In the genomic region with DNA sequence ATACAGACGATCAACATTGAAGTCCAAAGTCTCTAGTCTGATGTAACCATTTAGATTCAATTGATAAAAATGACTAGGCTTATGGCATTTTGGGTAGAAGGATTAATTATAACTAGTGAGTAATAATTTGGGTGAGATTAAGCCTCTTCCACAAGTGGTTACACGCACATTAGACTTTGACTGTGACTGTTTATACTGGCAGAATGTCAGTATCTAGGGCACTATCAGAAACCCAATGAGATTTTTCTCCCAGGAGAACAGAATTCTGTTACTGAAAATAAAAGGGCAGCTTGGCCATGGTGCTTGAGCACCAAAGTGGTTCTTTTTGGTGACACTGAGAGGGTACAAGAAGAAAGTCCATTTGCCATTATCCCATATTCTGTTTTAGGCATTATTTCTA, we compare ENCODE assay signal across 17 cellular contexts. TPM values are rescaled to one million over a fixed set of nuclear protein-coding genes. Genes with fewer than 3 reads are reported as not detected.
A peak's percentile ranks its signal among the peaks of the same experiment; 100 is the strongest.
DNase-seq lines count a peak whose midpoint lies in the region; ATAC-seq, FAIRE-seq and TF ChIP-seq lines count a peak whose summit lies in the region.
"Had no signal": no experiment of that assay in that cellular context is flagged by ENCODE, and none has a peak within 500 bp of the region (broad histone marks: within the 10 kb centered on the region; RNA-seq: fewer than 3 reads in every experiment).

No MANE protein-coding gene starts in this region.

- H3K36me3 ChIP-seq in keratinocyte (ENCODE audit: control insufficient read depth in 2 of 2, extremely low read depth in 1 of 2, insufficient read depth in 2 of 2, low read length in 2 of 2) (no peaks in the 10 kb centered on the region), thoracic aorta (no peaks in the 10 kb centered on the region)
- H3K36me3 ChIP-seq: neutrophil had no signal

- H3K27me3 ChIP-seq in keratinocyte (ENCODE audit: control insufficient read depth, extremely low read depth, insufficient read depth, low read length) (peaks cover 21% of the 10 kb centered on the region), thoracic aorta (replicated peaks; ENCODE audit: insufficient read depth) (no peaks in the 10 kb centered on the region)

- DNase-seq in M059J (ENCODE audit: low read depth) (peak; percentile 79), MCF 10A (ENCODE audit: unreplicated experiment) (peak; percentile 18), keratinocyte (ENCODE audit: low read depth, low spot score) (no peak), thoracic aorta (ENCODE audit: low spot score) (no peak), D341Med (ENCODE audit: low spot score) (no peak)
- DNase-seq: activated T-cell treated with anti-CD3 and anti-CD28 coated beads, Interleukin-2, amount 50 U/mL, for 4 hours; CD8-positive, alpha-beta memory T cell; mesendoderm; stimulated activated CD4-positive, alpha-beta T cell treated with anti-CD3 and anti-CD28 coated beads, Interleukin-12 subunit alpha, Interleukin-12 subunit beta, amount 100 ng/mL, for 4 hours; substantia nigra had no signal

- peak overlapping the region; percentile 36 for H3K27ac ChIP-seq in keratinocyte (ENCODE audit: control insufficient read depth, insufficient read depth, low read length)
- H3K27ac ChIP-seq in thoracic aorta, result peak overlapping the region; percentile 95 to 96
- H3K27ac ChIP-seq: neutrophil had no signal

- H3K79me2 ChIP-seq in keratinocyte (ENCODE audit: control insufficient read depth, insufficient read depth, low read length), result peaks cover 68% of the 10 kb centered on the region

- no peaks in the 10 kb centered on the region for H3K9me3 ChIP-seq in keratinocyte (ENCODE audit: control insufficient read depth, low read depth, low read length)
- H3K9me3 ChIP-seq in thoracic aorta, result no peaks in the 10 kb centered on the region
- H3K9me3 ChIP-seq: neutrophil had no signal

- POLR2A ChIA-PET in MCF 10A (lab: Yijun Ruan, JAX), result interaction anchor here (1.0 to 7.5 kb wide), 7 partner anchors 12 to 234 kb away, joined by 3 to 160 read pairs (median 11); no protein-coding TSS in a partner anchor

- intact Hi-C loops in MCF 10A (cut with micrococcal nuclease), result loop anchor here (5.0 kb wide), 2 partner anchors 78 to 232 kb away; no protein-coding TSS in a partner anchor

- CTCF ChIA-PET in MCF 10A (lab: Yijun Ruan, JAX), result interaction anchor here (0.6 to 0.8 kb wide), 2 partner anchors 30 to 233 kb away, joined by 3 to 4 read pairs; no protein-coding TSS in a partner anchor

- no peak for TF ChIP-seq CTCF in MCF 10A (IDR thresholded peaks at IDR 0.05; ENCODE audit: unreplicated experiment)
- TF ChIP-seq CTCF in keratinocyte (optimal IDR thresholded peaks at IDR 0.05 in 1 of 3, IDR thresholded peaks at IDR 0.05 in 1 of 3, conservative IDR thresholded peaks at IDR 0.05 in 1 of 3; ENCODE audit: extremely low read depth in 1 of 3, insufficient read depth in 2 of 3, low read length in 3 of 3), result no peak
- TF ChIP-seq CTCF in thoracic aorta (IDR thresholded peaks at IDR 0.05), result no peak

- H4K20me1 ChIP-seq in keratinocyte (ENCODE audit: control insufficient read depth, extremely low read depth, insufficient read depth, low read length), result no peaks in the 10 kb centered on the region

- dilution Hi-C loops in keratinocyte (cut with MboI; ENCODE audit: extremely low pct_ligation_motif_present, low sequenced_read_pairs), result no loop called here

- H3K27ac Mint-ChIP-seq in MCF 10A (ENCODE audit: low read depth, unreplicated experiment), result no peak overlapping the region
- H3K27ac Mint-ChIP-seq: CD8-positive, alpha-beta memory T cell had no signal

- peak overlapping the region in 1 of 3 experiments; percentile 24 for H3K4me3 ChIP-seq in keratinocyte (ENCODE audit: control insufficient read depth in 2 of 3, extremely low read depth in 1 of 3, insufficient read depth in 2 of 3, low read depth in 1 of 3, low read length in 3 of 3)
- peak overlapping the region; percentile 90 for H3K4me3 ChIP-seq in thoracic aorta

- no peak for FAIRE-seq in keratinocyte (lab: Jason Lieb, UNC)
- FAIRE-seq: GM18507, H54 had no signal

- no TSS peak for BruUV-seq in MCF 10A (replicated peaks; lab: Mats Ljungman, UMichigan)

- no peaks in the 10 kb centered on the region for H3K4me1 Mint-ChIP-seq in MCF 10A (ENCODE audit: insufficient read depth, unreplicated experiment)
- H3K4me1 Mint-ChIP-seq: CD8-positive, alpha-beta memory T cell had no signal

- H3K4me1 ChIP-seq in keratinocyte (ENCODE audit: control insufficient read depth, extremely low read depth, insufficient read depth, low read length) (peaks cover 20% of the 10 kb centered on the region), thoracic aorta (ENCODE audit: control insufficient read depth in 1 of 2, low read depth in 2 of 2) (peaks cover 0 to 10% of the 10 kb centered on the region in 2 donors)

- ATAC-seq in thoracic aorta (ENCODE audit: insufficient number of reproducible peaks, low FRiP score, low read depth) (no peak), HG02840 (IDR thresholded peaks at IDR 0.05; ENCODE audit: low FRiP score, unreplicated experiment) (no peak), GM19455 (IDR thresholded peaks at IDR 0.05; ENCODE audit: unreplicated experiment) (no peak), GM18511 (IDR thresholded peaks at IDR 0.05; ENCODE audit: unreplicated experiment) (no peak)
- ATAC-seq: activated T-cell treated with anti-CD3 and anti-CD28 coated beads, Interleukin-2, amount 50 U/mL, for 4 hours had no signal

- peaks cover 23% of the 10 kb centered on the region for H3K36me3 Mint-ChIP-seq in MCF 10A (ENCODE audit: insufficient read depth, unreplicated experiment)
- H3K36me3 Mint-ChIP-seq: CD8-positive, alpha-beta memory T cell had no signal

- H3K9me3 Mint-ChIP-seq in MCF 10A (ENCODE audit: unreplicated experiment), result no peaks in the 10 kb centered on the region
- H3K9me3 Mint-ChIP-seq: activated T-cell treated with anti-CD3 and anti-CD28 coated beads, Interleukin-2, amount 50 U/mL, for 4 hours; CD8-positive, alpha-beta memory T cell had no signal

- no peak overlapping the region for H3K9ac ChIP-seq in keratinocyte (ENCODE audit: control insufficient read depth, extremely low read depth, insufficient read depth, low read length)

- H3K27me3 Mint-ChIP-seq in MCF 10A (ENCODE audit: insufficient read depth, unreplicated experiment), result peaks cover 36% of the 10 kb centered on the region

- H3K4me3 Mint-ChIP-seq in MCF 10A (ENCODE audit: unreplicated experiment), result peak overlapping the region; percentile 35
- H3K4me3 Mint-ChIP-seq: activated T-cell treated with anti-CD3 and anti-CD28 coated beads, Interleukin-2, amount 50 U/mL, for 4 hours; CD8-positive, alpha-beta memory T cell had no signal

- no peak overlapping the region for H2AFZ ChIP-seq in keratinocyte (ENCODE audit: control insufficient read depth, low read length)

- H3K4me2 ChIP-seq in keratinocyte (ENCODE audit: control insufficient read depth, extremely low read depth, insufficient read depth, low read depth, low read length), result peak overlapping the region; percentile 76

- H3K9me1 ChIP-seq in keratinocyte (ENCODE audit: control insufficient read depth, extremely low read depth, insufficient read depth, low read length), result no peaks in the 10 kb centered on the region

RNA-seq across cellular contexts. Expression of a gene that starts 3.3 kb away (rescaled TPM):
- total RNA-seq in M059J (2014; rRNA removed; shearing (Covaris generic)), result 418 and 544 TPM in 2 replicates
- total RNA-seq in MCF 10A (2022), result 127 and 147 TPM in 2 replicates
- polyA plus RNA-seq in keratinocyte, result 278 to 457 TPM (median 317 TPM) in 3 replicates
- 370 TPM for polyA plus RNA-seq in keratinocyte (2011; ENCODE audit: low read depth)
- 248 and 484 TPM in 2 replicates for polyA plus RNA-seq in keratinocyte (2011; cell fraction: cytosol; rRNA removed)
- polyA plus RNA-seq in keratinocyte (2011; cell fraction: nucleus; rRNA removed), result 341 and 411 TPM in 2 replicates
- 267 and 275 TPM in 2 replicates for polyA plus RNA-seq in keratinocyte (2012; ENCODE audit: low replicate concordance)
- polyA minus RNA-seq in keratinocyte, result 65.0 to 439 TPM (median 288 TPM) in 3 replicates
- polyA minus RNA-seq in keratinocyte (2011; cell fraction: cytosol; rRNA and poly(A)+ RNA removed), result 206 TPM
- polyA minus RNA-seq in keratinocyte (2011; cell fraction: nucleus; rRNA and poly(A)+ RNA removed), result 210 and 409 TPM in 2 replicates
- 100 to 1,000 TPM; 466 to 474 TPM for total RNA-seq in thoracic aorta
- total RNA-seq: OCI-LY7 had no signal
- polyA plus RNA-seq: CD8-positive, alpha-beta memory T cell had no signal

Comparison
In these comparisons a context has a peak if more than half of its experiments do, and no peak if none do; other contexts are left out.
1. DNase-seq: peak in M059J (single experiment) and MCF 10A (single experiment); none in keratinocyte (single experiment), thoracic aorta (single experiment) and D341Med (single experiment).